In the genomic region with DNA sequence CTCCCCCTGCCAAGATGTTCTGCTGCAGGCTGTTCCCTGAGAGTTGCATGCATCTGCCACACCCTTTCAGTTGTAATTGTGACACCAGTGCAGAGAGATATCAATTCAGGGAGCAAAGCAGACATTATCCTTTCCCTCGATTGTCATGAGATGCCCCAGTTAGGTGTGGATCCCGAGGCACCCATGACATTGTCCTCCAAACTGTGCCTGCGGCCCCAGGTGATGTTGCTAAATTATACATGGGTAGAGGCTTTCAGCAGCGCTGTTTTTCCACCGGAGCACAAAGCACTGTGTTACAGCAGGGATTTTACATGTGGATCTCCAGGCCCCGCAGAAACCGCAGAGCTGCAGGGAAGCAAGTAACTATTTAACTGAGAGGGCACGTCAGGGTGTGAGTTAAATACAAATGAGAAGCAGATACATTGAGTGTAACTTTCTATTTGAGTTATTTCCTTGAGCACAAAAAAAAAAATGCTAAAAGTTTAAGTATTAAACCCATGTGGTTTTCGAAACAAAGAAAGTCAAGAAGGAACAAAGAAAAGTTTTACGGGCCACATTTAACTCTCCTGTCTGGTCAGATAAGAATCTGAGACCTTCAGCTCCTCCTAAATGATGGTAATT, we compare ENCODE assay signal across 10 cellular contexts.
A peak's percentile ranks its signal among the peaks of the same experiment; 100 is the strongest.
DNase-seq lines count a peak whose midpoint lies in the region; ATAC-seq, FAIRE-seq and TF ChIP-seq lines count a peak whose summit lies in the region.
"Had no signal": no experiment of that assay in that cellular context is flagged by ENCODE, and none has a peak within 500 bp of the region (broad histone marks: within the 10 kb centered on the region; RNA-seq: fewer than 3 reads in every experiment).

No MANE protein-coding gene starts in this region.

- H3K4me1 ChIP-seq in kidney (ENCODE audit: control insufficient read depth in 1 of 2, insufficient read depth in 1 of 2, low read depth in 1 of 2, low read length in 2 of 2) = peaks cover 14 to 18% of the 10 kb centered on the region in 2 donors

- DNase-seq in kidney = no peak
- DNase-seq in brain microvascular endothelial cell = no peak
- DNase-seq in activated effector memory CD4-positive, alpha-beta T cell treated with anti-CD3 and anti-CD28 coated beads, Interleukin-2, amount 50 U/mL, for 16 hours = no peak
- DNase-seq in MG63 = no peak
- DNase-seq in RPMI8226 = no peak
- DNase-seq: CD4-positive, CD25-positive, alpha-beta regulatory T cell; immature natural killer cell had no signal

- H3K4me3 ChIP-seq in kidney (ENCODE audit: low read length in 2 of 2) = no peak overlapping the region
- H3K4me3 ChIP-seq in brain microvascular endothelial cell (ENCODE audit: low read depth, low read length) = no peak overlapping the region
- no peak overlapping the region for H3K4me3 ChIP-seq in MG63

- H3K9ac ChIP-seq in kidney (ENCODE audit: low read length in 2 of 2) = no peak overlapping the region

- H3K36me3 ChIP-seq in kidney (ENCODE audit: control insufficient read depth in 1 of 2, insufficient read depth in 2 of 2, low read length in 2 of 2) (no peaks in the 10 kb centered on the region), brain microvascular endothelial cell (replicated peaks) (no peaks in the 10 kb centered on the region), MG63 (no peaks in the 10 kb centered on the region)

- H3K27me3 ChIP-seq in brain microvascular endothelial cell (replicated peaks) (peaks cover 2% of the 10 kb centered on the region), MG63 (peaks cover 12% of the 10 kb centered on the region)

- H3K9me3 ChIP-seq in kidney (ENCODE audit: control insufficient read depth in 1 of 2, low read length in 2 of 2) = no peaks in the 10 kb centered on the region
- H3K9me3 ChIP-seq in MG63 = no peaks in the 10 kb centered on the region

- FAIRE-seq in kidney (lab: Jason Lieb, UNC) = no peak

- H3K27ac ChIP-seq in kidney (ENCODE audit: low read depth in 2 of 2, low read length in 2 of 2) (peak overlapping the region; percentile 13 to 33), brain microvascular endothelial cell (no peak overlapping the region)

- TF ChIP-seq CTCF in kidney (IDR thresholded peaks at IDR 0.05; ENCODE audit: borderline replicate concordance, extremely low read depth, insufficient read depth) (no peak), brain microvascular endothelial cell (IDR thresholded peaks at IDR 0.05; ENCODE audit: low read depth, low read length, missing control alignments) (no peak)

- in situ Hi-C loops in brain microvascular endothelial cell (cut with HindIII; ENCODE audit: low pct_ligation_motif_present, low sequenced_read_pairs) = no loop called here

- ATAC-seq in GM18517 (IDR thresholded peaks at IDR 0.05; ENCODE audit: unreplicated experiment) (peak; percentile 80), GM21619 (IDR thresholded peaks at IDR 0.05; ENCODE audit: unreplicated experiment) (peak; percentile 77), HG03378 (IDR thresholded peaks at IDR 0.05; ENCODE audit: unreplicated experiment) (peak; percentile 77)

- intact Hi-C loops in kidney (cut with DNase I) = no loop called here
